In genomic region chr13:27251166-27252088, GRCh38 we compare ENCODE assay signal across 8 cellular contexts. TPM values are rescaled to one million over a fixed set of nuclear protein-coding genes. Genes with fewer than 3 reads are reported as not detected.
A peak's percentile ranks its signal among the peaks of the same experiment; 100 is the strongest.
DNase-seq lines count a peak whose midpoint lies in the region; ATAC-seq, FAIRE-seq and TF ChIP-seq lines count a peak whose summit lies in the region.

TSS of gene RPL21 (plus strand) at chr13:27251558. CDS start at chr13:27253777, 2,219 bp downstream.

- H3K79me2 ChIP-seq in ACC112 (ENCODE audit: control insufficient read depth, insufficient read depth, low read length, unreplicated experiment): peaks cover 56% of the 10 kb centered on the region

- TF ChIP-seq CTCF in WI38 (IDR thresholded peaks at IDR 0.05; ENCODE audit: low read depth, low read length) (no peak), bronchial epithelial cell (IDR thresholded peaks at IDR 0.05; ENCODE audit: insufficient read depth, low read length, severe bottlenecking) (no peak)

- ATAC-seq in GM18868 (IDR thresholded peaks at IDR 0.05; ENCODE audit: unreplicated experiment) (peak; percentile 97), HG03108 (IDR thresholded peaks at IDR 0.05; ENCODE audit: unreplicated experiment) (peak; percentile 91)

- peaks cover 36% of the 10 kb centered on the region for H3K36me3 ChIP-seq in ACC112 (ENCODE audit: insufficient read depth, low read length)
- peaks cover 1% of the 10 kb centered on the region for H3K36me3 ChIP-seq in bronchial epithelial cell (ENCODE audit: control insufficient read depth, insufficient read depth, low read length)
- H3K36me3 ChIP-seq in small intestine (ENCODE audit: control insufficient read depth in 2 of 2, insufficient read depth in 2 of 2, low read length in 2 of 2): peaks cover 0 to 4% of the 10 kb centered on the region in 2 donors

- H3K27me3 ChIP-seq in ACC112 (ENCODE audit: insufficient read depth, low read length): no peaks in the 10 kb centered on the region
- H3K27me3 ChIP-seq in bronchial epithelial cell (ENCODE audit: control insufficient read depth, insufficient read depth, low read length): no peaks in the 10 kb centered on the region
- H3K27me3 ChIP-seq in small intestine (ENCODE audit: control insufficient read depth in 2 of 2, insufficient read depth in 2 of 2, low read length in 2 of 2): no peaks in the 10 kb centered on the region

- H3K4me1 ChIP-seq in ACC112 (ENCODE audit: control insufficient read depth, insufficient read depth, low read length, unreplicated experiment): peaks cover 24% of the 10 kb centered on the region
- H3K4me1 ChIP-seq in small intestine (ENCODE audit: control insufficient read depth in 2 of 2, insufficient read depth in 1 of 2, low read depth in 1 of 2, low read length in 1 of 2): peaks cover 3 to 5% of the 10 kb centered on the region in 2 donors

- 0% methylated on average over 69 of the region's 69 CpGs for WGBS in small intestine, 3 donors

- FAIRE-seq in bronchial epithelial cell (lab: Jason Lieb, UNC) (peak; percentile 82), small intestine (lab: Jason Lieb, UNC) (peak; percentile 77)

- H3K27ac ChIP-seq in ACC112 (ENCODE audit: low read depth, low read length): peak within 1 kb of the TSS; percentile 93
- peak within 1 kb of the TSS; percentile 94 to 96 for H3K27ac ChIP-seq in small intestine (ENCODE audit: low read depth in 1 of 2, low read length in 1 of 2)

- peak; percentile 93 for DNase-seq in NCI-H2227 (lab: John Stamatoyannopoulos, UW; ENCODE audit: unreplicated experiment)
- DNase-seq in bronchial epithelial cell (ENCODE audit: low read depth): peak; percentile 91
- peak; percentile 91 for DNase-seq in iPS-NIHi11 (ENCODE audit: low spot score)
- peak; percentile 96 for DNase-seq in small intestine

- H3K4me3 ChIP-seq in ACC112 (ENCODE audit: low read depth, low read length): peak within 1 kb of the TSS; percentile 99
- peak within 1 kb of the TSS; percentile 85 for H3K4me3 ChIP-seq in WI38 (ENCODE audit: low read depth, low read length)
- peak within 1 kb of the TSS; percentile 84 for H3K4me3 ChIP-seq in bronchial epithelial cell (ENCODE audit: low read depth, low read length)
- peak within 1 kb of the TSS; percentile 90 to 94 for H3K4me3 ChIP-seq in small intestine (ENCODE audit: low read depth in 1 of 2, low read length in 2 of 2)

- H3K9me3 ChIP-seq in small intestine (ENCODE audit: control insufficient read depth, low read depth): no peaks in the 10 kb centered on the region

- peak within 1 kb of the TSS; percentile 68 for H2AFZ ChIP-seq in ACC112 (ENCODE audit: low read length, unreplicated experiment)

RNA-seq across cellular contexts. Expression of gene RPL21, which starts in this region (rescaled TPM):
- 967 and 985 TPM in 2 replicates for total RNA-seq in bronchial epithelial cell
- 1,000 to 10,000 TPM in 2 of 3 donors, 100 to 1,000 TPM in 1; 815 to 1,928 (median 1,687) TPM for polyA plus RNA-seq in small intestine

Comparison
In these comparisons a context has a peak if more than half of its experiments do, and no peak if none do; other contexts are left out.
1. Peak in every context shown above with its lines: DNase-seq, ATAC-seq, H3K4me3 ChIP-seq and H3K27ac ChIP-seq.